ENCODE assay signal across 1 cellular context in the genomic region with DNA sequence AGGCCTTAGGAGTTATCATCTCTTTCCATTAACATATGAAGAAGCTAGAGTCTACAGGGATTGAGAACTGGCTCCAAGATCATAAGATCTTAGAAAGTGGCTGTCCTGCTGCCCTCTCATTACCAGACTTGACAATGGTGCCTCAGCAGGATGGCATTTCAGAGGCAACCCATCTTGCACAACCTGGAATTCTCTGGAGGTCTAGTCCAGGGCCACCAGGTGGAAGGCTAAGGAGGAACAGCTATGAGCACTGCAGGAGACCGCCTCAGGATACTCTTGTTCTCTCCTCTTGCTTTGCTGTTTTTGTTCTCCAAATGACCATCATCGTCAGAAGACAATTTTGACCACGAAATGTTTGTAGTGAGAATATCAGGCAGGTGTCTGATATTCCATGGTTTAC.
TF ChIP-seq lines count a peak whose summit lies in the region.

No MANE protein-coding gene starts in this region.

TF ChIP-seq in H1, 55 proteins besides CTCF, POLR2A, EP300 and RAD21:
- TF ChIP-seq NRF1 (IDR thresholded peaks at IDR 0.05; ENCODE audit: low read depth, low read length) (no peak), CHD2 (IDR thresholded peaks at IDR 0.05; ENCODE audit: low read length) (no peak), CEBPB (IDR thresholded peaks at IDR 0.05; ENCODE audit: low read depth, low read length) (peak; percentile 46; the same call in 1 of the 2 replicates), EZH2 (IDR thresholded peaks at IDR 0.05; ENCODE audit: low read depth, low read length, severe bottlenecking) (no peak), GTF2F1 (IDR thresholded peaks at IDR 0.05; ENCODE audit: borderline replicate concordance, low read depth, low read length) (no peak), SUZ12 (IDR thresholded peaks at IDR 0.05; ENCODE audit: low read length) (no peak), POLR2AphosphoS5 (IDR thresholded peaks at IDR 0.05; ENCODE audit: low read depth, low read length) (no peak), TBP (IDR thresholded peaks at IDR 0.05; ENCODE audit: low read depth, low read length) (no peak)
